In genomic region chr10:575312-576129, GRCh38 we compare ENCODE assay signal across 1 cellular context.
TF ChIP-seq lines count a peak whose summit lies in the region.

No MANE protein-coding gene starts in this region.

TF ChIP-seq in WTC11, 78 proteins besides CTCF, POLR2A, EP300 and RAD21 (continued from another document):
- TF ChIP-seq ZNF396 (CRISPR knock-in tag; IDR thresholded peaks at IDR 0.05; ENCODE audit: borderline replicate concordance), result no peak
- TF ChIP-seq, protein P1, sequence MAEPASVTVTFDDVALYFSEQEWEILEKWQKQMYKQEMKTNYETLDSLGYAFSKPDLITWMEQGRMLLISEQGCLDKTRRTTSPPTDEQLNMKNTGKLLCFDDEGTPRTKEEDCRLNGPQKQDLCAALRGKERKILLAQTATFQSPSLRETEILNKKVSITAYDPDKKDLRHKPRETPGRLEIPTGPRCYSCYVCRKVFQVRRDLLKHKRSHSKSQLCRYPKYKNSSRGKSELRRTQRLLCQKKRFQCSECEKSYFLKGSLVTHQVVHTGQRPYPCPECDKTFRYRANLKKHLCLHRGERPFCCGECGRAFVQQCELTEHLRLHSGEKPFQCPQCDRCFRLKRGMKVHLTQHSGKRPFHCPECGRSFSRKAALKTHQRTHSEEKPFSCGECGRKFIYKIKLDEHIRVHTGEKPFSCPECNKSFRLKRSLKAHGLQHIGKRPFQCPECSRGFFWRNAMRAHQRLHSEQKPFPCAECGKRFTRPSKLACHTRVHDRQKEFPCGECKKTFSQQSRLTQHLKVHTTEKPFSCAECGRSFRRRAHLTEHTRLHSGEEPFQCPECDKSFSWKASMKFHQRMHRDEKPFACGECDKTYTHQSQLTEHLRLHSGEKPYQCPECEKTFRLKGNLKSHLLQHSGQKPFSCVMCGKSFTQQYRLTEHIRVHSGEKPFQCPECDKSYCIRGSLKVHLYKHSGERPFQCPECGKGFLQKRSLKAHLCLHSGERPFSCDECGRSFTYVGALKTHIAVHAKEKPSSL (CRISPR knock-in tag; conservative IDR thresholded peaks at IDR 0.05), result no peak
TF ChIP-seq in WTC11: peak in this region for 0.
